ENCODE assay signal across 10 cellular contexts in the genomic region with DNA sequence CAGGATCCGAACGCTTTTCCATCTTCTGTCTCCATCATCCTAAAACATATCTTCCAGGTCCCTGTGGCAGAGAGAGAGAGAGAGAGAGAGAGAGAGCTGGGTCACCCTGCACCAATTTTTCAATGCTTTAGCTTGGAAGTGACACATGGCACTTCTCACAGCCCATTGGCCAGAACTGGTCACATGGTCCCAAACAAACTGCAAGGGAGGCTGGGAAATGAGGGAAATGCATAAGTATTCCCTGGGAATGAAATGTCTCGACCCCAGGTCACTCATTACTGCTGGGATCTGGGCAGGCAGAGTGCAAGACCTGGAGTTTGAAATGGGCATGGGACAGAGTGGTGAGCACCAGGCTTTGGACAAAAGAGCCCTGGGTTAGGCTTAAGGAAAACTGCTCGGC.
"Had no signal": no experiment of that assay in that cellular context is flagged by ENCODE, and none has a peak within 500 bp of the region (broad histone marks: within the 10 kb centered on the region; RNA-seq: fewer than 3 reads in every experiment).

No MANE protein-coding gene starts in this region.

- H3K4me3 ChIP-seq: adrenal gland, body of pancreas, dorsolateral prefrontal cortex, stomach, thoracic aorta had no signal

- DNase-seq: cerebellar nuclear complex, dorsolateral prefrontal cortex, hypothalamus, nephron progenitor cell had no signal

- H3K9me3 ChIP-seq: adrenal gland, body of pancreas, stomach, thoracic aorta had no signal

- FAIRE-seq: endometrium had no signal

- H3K27ac ChIP-seq: adrenal gland, stomach, VCaP had no signal

- H3K36me3 ChIP-seq: adrenal gland, stomach, thoracic aorta had no signal

- H3K27me3 ChIP-seq: adrenal gland, body of pancreas, dorsolateral prefrontal cortex, stomach had no signal
